22 cellular contexts compared by ENCODE assay signal in genomic region chr20:9126527-9126926, GRCh38. TPM values are rescaled to one million over a fixed set of nuclear protein-coding genes. Genes with fewer than 3 reads are reported as not detected.
"Had no signal": no experiment of that assay in that cellular context is flagged by ENCODE, and none has a peak within 500 bp of the region (broad histone marks: within the 10 kb centered on the region; RNA-seq: fewer than 3 reads in every experiment).

No MANE protein-coding gene starts in this region.

- ATAC-seq: activated CD8-positive, alpha-beta memory T cell treated with anti-CD3 and anti-CD28 coated beads, Interleukin-2, amount 10 ng/mL, durations not matched to agents 7 days and 5 days; activated naive CD8-positive, alpha-beta T cell treated with anti-CD3 and anti-CD28 coated beads, Interleukin-2, amount 50 U/mL, for 24 hours; activated T-helper 17 cell treated with anti-CD3 and anti-CD28 coated beads, Interleukin-2, amount 50 U/mL, for 72 hours; effector memory CD8-positive, alpha-beta T cell; lower lobe of right lung; T-cell; WTC11 had no signal

- H3K4me1 Mint-ChIP-seq: activated CD8-positive, alpha-beta memory T cell treated with anti-CD3 and anti-CD28 coated beads, Interleukin-2, amount 10 ng/mL, durations not matched to agents 7 days and 5 days; activated naive CD8-positive, alpha-beta T cell treated with anti-CD3 and anti-CD28 coated beads, Interleukin-2, amount 50 U/mL, for 24 hours; activated T-helper 17 cell treated with anti-CD3 and anti-CD28 coated beads, Interleukin-2, amount 50 U/mL, for 72 hours; T-cell; WTC11 had no signal

- H3K27me3 ChIP-seq: ascending aorta, right atrium auricular region, tibial nerve, uterus had no signal

- H3K27me3 Mint-ChIP-seq: activated CD4-positive, alpha-beta memory T cell treated with anti-CD3 and anti-CD28 coated beads for 36 hours; activated CD8-positive, alpha-beta memory T cell treated with anti-CD3 and anti-CD28 coated beads, Interleukin-2, amount 10 ng/mL, durations not matched to agents 7 days and 5 days; activated naive CD8-positive, alpha-beta T cell treated with anti-CD3 and anti-CD28 coated beads, Interleukin-2, amount 50 U/mL, for 24 hours; activated T-helper 17 cell treated with anti-CD3 and anti-CD28 coated beads, Interleukin-2, amount 50 U/mL, for 72 hours; dendritic cell treated with granulocyte-macrophage colony-stimulating factor and Interleukin-4, amounts not matched to agents 40 ng/mL and 50 ng/mL, for 4 days; effector memory CD8-positive, alpha-beta T cell; progenitor cell of endocrine pancreas; stimulated activated naive CD8-positive, alpha-beta T cell treated with anti-CD3 and anti-CD28 coated beads, Interleukin-15, Interleukin-2, amounts not matched to agents 100 ng/mL and 50 ng/mL, for 24 hours; T-cell had no signal

- H3K4me3 Mint-ChIP-seq: activated CD4-positive, alpha-beta memory T cell treated with anti-CD3 and anti-CD28 coated beads for 36 hours; activated CD8-positive, alpha-beta memory T cell treated with anti-CD3 and anti-CD28 coated beads, Interleukin-2, amount 10 ng/mL, durations not matched to agents 7 days and 5 days; activated naive CD8-positive, alpha-beta T cell treated with anti-CD3 and anti-CD28 coated beads, Interleukin-2, amount 50 U/mL, for 24 hours; activated T-helper 17 cell treated with anti-CD3 and anti-CD28 coated beads, Interleukin-2, amount 50 U/mL, for 72 hours; dendritic cell treated with granulocyte-macrophage colony-stimulating factor and Interleukin-4, amounts not matched to agents 40 ng/mL and 50 ng/mL, for 4 days; effector memory CD8-positive, alpha-beta T cell; nephron progenitor cell; stimulated activated naive CD8-positive, alpha-beta T cell treated with anti-CD3 and anti-CD28 coated beads, Interleukin-15, Interleukin-2, amounts not matched to agents 100 ng/mL and 50 ng/mL, for 24 hours; T-cell; WTC11 had no signal

- H3K36me3 ChIP-seq: ascending aorta, lower lobe of right lung, right atrium auricular region, tibial nerve, uterus had no signal

- DNase-seq: activated CD4-positive, alpha-beta memory T cell treated with anti-CD3 and anti-CD28 coated beads for 36 hours; activated CD4-positive, alpha-beta T cell treated with anti-CD3 and anti-CD28 coated beads for 4 hours; activated CD8-positive, alpha-beta memory T cell treated with anti-CD3 and anti-CD28 coated beads, Interleukin-2, amount 10 ng/mL, durations not matched to agents 7 days and 5 days; activated naive CD4-positive, alpha-beta T cell treated with Interleukin-2 at 50 U/mL for 16 hours; activated naive CD8-positive, alpha-beta T cell treated with anti-CD3 and anti-CD28 coated beads, Interleukin-2, amount 50 U/mL, for 24 hours; activated T-cell treated with anti-CD3 and anti-CD28 coated beads, Interleukin-2, amount 50 U/mL, for 1 hour; effector memory CD8-positive, alpha-beta T cell; hypothalamus; islet precursor cell; lower lobe of right lung; midbrain; nephron progenitor cell; T-cell; uterus had no signal

- H3K4me3 ChIP-seq: ascending aorta, lower lobe of right lung, right atrium auricular region, tibial nerve, uterus had no signal

- H3K27ac ChIP-seq: ascending aorta, lower lobe of right lung, right atrium auricular region, uterus had no signal

- H3K4me1 ChIP-seq: ascending aorta, lower lobe of right lung, uterus had no signal

- H3K9me3 ChIP-seq: uterus had no signal

- H3K36me3 Mint-ChIP-seq: activated CD4-positive, alpha-beta memory T cell treated with anti-CD3 and anti-CD28 coated beads for 36 hours; activated CD8-positive, alpha-beta memory T cell treated with anti-CD3 and anti-CD28 coated beads, Interleukin-2, amount 10 ng/mL, durations not matched to agents 7 days and 5 days; T-cell had no signal

- H3K27ac Mint-ChIP-seq: activated CD4-positive, alpha-beta memory T cell treated with anti-CD3 and anti-CD28 coated beads for 36 hours; activated CD8-positive, alpha-beta memory T cell treated with anti-CD3 and anti-CD28 coated beads, Interleukin-2, amount 10 ng/mL, durations not matched to agents 7 days and 5 days; activated naive CD8-positive, alpha-beta T cell treated with anti-CD3 and anti-CD28 coated beads, Interleukin-2, amount 50 U/mL, for 24 hours; activated T-helper 17 cell treated with anti-CD3 and anti-CD28 coated beads, Interleukin-2, amount 50 U/mL, for 72 hours; dendritic cell treated with granulocyte-macrophage colony-stimulating factor and Interleukin-4, amounts not matched to agents 40 ng/mL and 50 ng/mL, for 4 days; effector memory CD8-positive, alpha-beta T cell; nephron progenitor cell; progenitor cell of endocrine pancreas; stimulated activated naive CD8-positive, alpha-beta T cell treated with anti-CD3 and anti-CD28 coated beads, Interleukin-15, Interleukin-2, amounts not matched to agents 100 ng/mL and 50 ng/mL, for 24 hours; T-cell; WTC11 had no signal

RNA-seq across cellular contexts. Expression of gene PLCB4, which starts 57.6 kb away (rescaled TPM):
- total RNA-seq: activated CD4-positive, alpha-beta memory T cell treated with anti-CD3 and anti-CD28 coated beads for 36 hours; activated CD8-positive, alpha-beta memory T cell treated with anti-CD3 and anti-CD28 coated beads, Interleukin-2, amount 10 ng/mL, durations not matched to agents 7 days and 5 days; activated T-helper 17 cell treated with anti-CD3 and anti-CD28 coated beads, Interleukin-2, amount 50 U/mL, for 72 hours had no signal
